In the genomic region with DNA sequence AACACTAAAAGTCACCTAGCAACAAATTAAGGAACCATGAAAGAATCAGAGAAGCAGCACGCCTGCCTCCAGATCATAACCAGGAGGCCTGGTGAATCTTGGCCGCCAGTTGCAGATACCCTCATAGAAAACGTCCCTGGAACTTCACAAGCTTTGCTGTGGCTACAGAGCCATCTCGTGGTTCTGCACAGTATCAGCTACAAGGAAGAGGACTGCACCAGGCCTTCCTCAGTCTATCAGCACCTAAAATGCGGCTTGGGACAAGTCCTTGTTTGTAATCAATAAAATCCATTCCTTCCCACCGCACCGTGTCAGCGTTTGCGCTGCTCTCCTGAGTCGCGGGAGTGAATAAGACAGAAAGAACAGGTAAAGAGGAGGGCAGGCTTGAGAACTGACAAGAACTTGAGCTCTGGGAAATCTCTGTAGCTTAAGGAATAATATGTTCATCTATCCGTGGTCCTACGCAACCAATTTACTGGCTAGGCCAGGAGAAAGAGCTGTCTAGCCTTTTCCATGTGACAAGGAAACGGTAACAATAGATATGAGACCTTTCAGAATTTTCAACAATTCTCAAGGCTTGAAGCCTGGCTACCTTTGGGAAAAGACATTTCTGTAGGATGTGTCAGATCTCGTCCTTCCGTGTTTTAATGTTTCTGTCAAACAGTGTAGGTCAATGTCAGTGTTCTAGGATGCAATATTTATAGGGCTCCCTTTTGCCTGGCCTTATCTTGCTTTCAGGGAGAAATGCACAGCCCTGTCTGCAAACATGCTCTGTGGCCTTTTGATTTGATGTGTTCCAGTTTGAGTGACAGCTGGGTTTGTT, we compare ENCODE assay signal across 8 cellular contexts.
DNase-seq lines count a peak whose midpoint lies in the region; ATAC-seq and TF ChIP-seq lines count a peak whose summit lies in the region.

No MANE protein-coding gene starts in this region.

- H3K4me1 Mint-ChIP-seq in neural progenitor cell, result peaks cover 8% of the 10 kb centered on the region
- H3K4me1 Mint-ChIP-seq in immature natural killer cell, result no peaks in the 10 kb centered on the region

- no peak overlapping the region for H3K9ac ChIP-seq in neural progenitor cell

- H3K4me3 Mint-ChIP-seq in neural progenitor cell (no peak overlapping the region), immature natural killer cell (no peak overlapping the region)

- H3K4me2 ChIP-seq in neural progenitor cell, result no peak overlapping the region

- CTCF ChIA-PET in A673 (lab: Charles Lee), result interaction anchor here (0.9 kb wide), 1 partner anchor 507 kb away, joined by 3 read pairs; no protein-coding TSS in a partner anchor

- no peak for ATAC-seq in HG03095 (IDR thresholded peaks at IDR 0.05; ENCODE audit: unreplicated experiment)

- H3K4me3 ChIP-seq in A673 (ENCODE audit: low read depth, low read length, poor library complexity, severe bottlenecking) (no peak overlapping the region), neural progenitor cell (no peak overlapping the region)

- no peaks in the 10 kb centered on the region for H3F3A ChIP-seq in neural progenitor cell (ENCODE audit: low read depth)

- no peak overlapping the region for H3K27ac Mint-ChIP-seq in neural progenitor cell
- no peak overlapping the region for H3K27ac Mint-ChIP-seq in immature natural killer cell

- H3K27ac ChIP-seq in A673 (ENCODE audit: low read depth, low read length, poor library complexity, severe bottlenecking) (no peak overlapping the region), neural progenitor cell (no peak overlapping the region)

- no peaks in the 10 kb centered on the region for H4K20me1 ChIP-seq in neural progenitor cell (ENCODE audit: low read depth)

- POLR2A ChIA-PET in A673 (lab: Charles Lee; ENCODE audit: low non-redundant PET), result no interaction called here

- intact Hi-C loops in A673 (cut with micrococcal nuclease; ENCODE audit: unreplicated experiment), result no loop called here

- H3K36me3 Mint-ChIP-seq in neural progenitor cell, result no peaks in the 10 kb centered on the region
- H3K36me3 Mint-ChIP-seq in immature natural killer cell, result no peaks in the 10 kb centered on the region

- H3K36me3 ChIP-seq in A673 (ENCODE audit: insufficient read depth, low read length, poor library complexity, severe bottlenecking), result no peaks in the 10 kb centered on the region
- H3K36me3 ChIP-seq in neural progenitor cell, result no peaks in the 10 kb centered on the region

- no peak overlapping the region for H2AFZ ChIP-seq in neural progenitor cell (replicated peaks)

- H3K9me3 Mint-ChIP-seq in neural progenitor cell (peaks cover 9% of the 10 kb centered on the region), immature natural killer cell (no peaks in the 10 kb centered on the region)

- peaks cover 6% of the 10 kb centered on the region for H3K27me3 Mint-ChIP-seq in neural progenitor cell (ENCODE audit: insufficient read depth, low read depth)
- peaks cover 4% of the 10 kb centered on the region in 3 donors for H3K27me3 Mint-ChIP-seq in immature natural killer cell (ENCODE audit: low read depth in 3 of 3)

- peak; percentile 50 for TF ChIP-seq CTCF in A673 (conservative IDR thresholded peaks at IDR 0.05; ENCODE audit: low read depth, low read length)
- TF ChIP-seq CTCF in neural progenitor cell (IDR thresholded peaks at IDR 0.05), result peak; percentile 69

- no peaks in the 10 kb centered on the region for H3K79me2 ChIP-seq in neural progenitor cell (ENCODE audit: low read depth)

- no peaks in the 10 kb centered on the region for H3K4me1 ChIP-seq in A673 (ENCODE audit: insufficient read depth, low read length, poor library complexity, severe bottlenecking)
- H3K4me1 ChIP-seq in neural progenitor cell, result no peaks in the 10 kb centered on the region

- H3K9me3 ChIP-seq in A673 (ENCODE audit: low read depth, low read length, poor library complexity, severe bottlenecking) (no peaks in the 10 kb centered on the region), neural progenitor cell (ENCODE audit: low read depth) (no peaks in the 10 kb centered on the region)

- H3K27me3 ChIP-seq in A673 (replicated peaks; ENCODE audit: insufficient read depth, low read depth, low read length, poor library complexity), result peaks cover 47% of the 10 kb centered on the region
- no peaks in the 10 kb centered on the region for H3K27me3 ChIP-seq in neural progenitor cell

- BruUV-seq in A673 (replicated peaks; lab: Mats Ljungman, UMichigan), result no TSS peak

- DNase-seq in A673 (ENCODE audit: low spot score) (peak; percentile 54), HK-2 (ENCODE audit: unreplicated experiment) (peak; percentile 28), RPMI7951 (ENCODE audit: low read depth) (peak; percentile 60), fibroblast of peridontal ligament (ENCODE audit: extremely low read depth) (peak; percentile 72), neural progenitor cell (ENCODE audit: low spot score) (peak; percentile 76), immature natural killer cell (no peak)
- DNase-seq in activated effector memory CD4-positive, alpha-beta T cell treated with Interleukin-2 at 50 U/mL for 16 hours, result no peak

Comparison
In these comparisons a context has a peak if more than half of its experiments do, and no peak if none do; other contexts are left out.
1. DNase-seq: peak in A673 (single experiment), HK-2 (single experiment), RPMI7951 (single experiment), fibroblast of peridontal ligament (single experiment) and neural progenitor cell (single experiment); none in activated effector memory CD4-positive, alpha-beta T cell treated with Interleukin-2 at 50 U/mL for 16 hours (single experiment) and immature natural killer cell (0 of 3).